In the genomic region with DNA sequence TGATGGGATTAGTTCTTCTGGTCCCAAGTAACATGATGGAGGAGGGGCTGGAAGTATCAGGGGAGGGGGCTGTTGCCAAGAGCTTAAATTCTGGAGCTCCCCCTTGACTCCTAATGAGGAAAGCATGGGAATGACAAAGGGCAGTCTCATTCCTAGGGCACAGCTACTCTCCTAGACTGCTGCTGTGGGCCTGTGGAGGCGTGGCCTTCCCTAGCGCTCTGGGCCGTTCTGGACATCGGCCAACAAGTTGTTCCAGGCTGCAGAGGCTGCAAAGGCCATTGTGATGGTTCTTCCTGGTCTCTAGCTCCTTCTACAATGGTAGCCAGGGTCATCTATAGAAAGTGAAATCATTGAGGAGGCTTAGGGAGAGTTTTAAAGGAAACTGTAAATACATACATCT, we compare ENCODE assay signal across 1 cellular context.
TF ChIP-seq lines count a peak whose summit lies in the region.

No MANE protein-coding gene starts in this region.

TF ChIP-seq in GM23338, 12 proteins besides CTCF, POLR2A, EP300 and RAD21 (continued from another document):
- no peak for TF ChIP-seq REST (IDR thresholded peaks at IDR 0.05; ENCODE audit: unreplicated experiment)
- TF ChIP-seq ZNF462 (CRISPR knock-in tag; IDR thresholded peaks at IDR 0.05): no peak
- no peak for TF ChIP-seq JUNB (IDR thresholded peaks at IDR 0.05; ENCODE audit: unreplicated experiment)
